Comparison of ENCODE assay signal across 22 cellular contexts in the genomic region with DNA sequence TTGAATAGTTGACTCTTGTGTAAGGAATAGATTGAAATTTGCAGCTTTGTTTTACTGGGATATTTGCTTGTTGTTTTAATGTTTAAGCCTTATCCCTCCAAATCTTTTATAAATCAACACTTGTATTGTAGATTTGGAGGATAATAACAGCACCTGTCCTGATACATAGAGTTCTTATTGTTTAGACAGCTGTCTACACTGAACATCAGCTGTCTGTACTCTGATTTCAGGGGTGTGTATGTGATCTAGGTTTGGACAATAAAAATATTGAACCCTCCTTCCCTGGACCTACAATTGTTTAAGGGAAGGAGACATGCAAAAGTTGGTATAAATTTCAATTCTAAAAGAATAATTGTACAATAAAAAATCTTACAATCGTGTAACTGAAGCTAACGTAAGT. TPM values are rescaled to one million over a fixed set of nuclear protein-coding genes. Genes with fewer than 3 reads are reported as not detected.
A peak's percentile ranks its signal among the peaks of the same experiment; 100 is the strongest.
DNase-seq lines count a peak whose midpoint lies in the region; ATAC-seq lines count a peak whose summit lies in the region.
"Had no signal": no experiment of that assay in that cellular context is flagged by ENCODE, and none has a peak within 500 bp of the region (broad histone marks: within the 10 kb centered on the region; RNA-seq: fewer than 3 reads in every experiment).

No MANE protein-coding gene starts in this region.

- H3K36me3 Mint-ChIP-seq in naive thymus-derived CD8-positive, alpha-beta T cell, result peaks cover 14 to 36% (median 20%) of the 10 kb centered on the region in 3 donors

- no peak overlapping the region for H3K4me3 Mint-ChIP-seq in naive thymus-derived CD8-positive, alpha-beta T cell
- H3K4me3 Mint-ChIP-seq: CD8-positive, alpha-beta T cell; HFFc6 had no signal

- POLR2A ChIA-PET in naive thymus-derived CD8-positive, alpha-beta T cell (lab: Charles Lee), result no interaction called here

- H3K27me3 Mint-ChIP-seq in naive thymus-derived CD8-positive, alpha-beta T cell, result no peaks in the 10 kb centered on the region

- H3K27ac ChIP-seq in caudate nucleus (ENCODE audit: low read depth, low read length), result no peak overlapping the region
- H3K27ac ChIP-seq: BLaER1, HL-60, KMS-11 had no signal

- no peak overlapping the region for H3K27ac Mint-ChIP-seq in naive thymus-derived CD8-positive, alpha-beta T cell
- H3K27ac Mint-ChIP-seq: CD8-positive, alpha-beta T cell; HFFc6 had no signal

- H3K9me3 Mint-ChIP-seq in naive thymus-derived CD8-positive, alpha-beta T cell, result peaks cover 0 to 3% (median 0%) of the 10 kb centered on the region in 9 donors
- H3K9me3 Mint-ChIP-seq: CD8-positive, alpha-beta T cell; HFFc6 had no signal

- ATAC-seq in naive thymus-derived CD8-positive, alpha-beta T cell, result no peak
- ATAC-seq in GM19324 (IDR thresholded peaks at IDR 0.05; ENCODE audit: low FRiP score, unreplicated experiment), result no peak
- ATAC-seq: CD8-positive, alpha-beta T cell had no signal

- peak; percentile 85 for DNase-seq in DMS53 (lab: John Stamatoyannopoulos, UW)
- peak; percentile 43 for DNase-seq in NCI-H1092 (lab: John Stamatoyannopoulos, UW)
- peak; percentile 39 for DNase-seq in NCI-H345 (lab: John Stamatoyannopoulos, UW)
- peak; percentile 55 to 60 for DNase-seq in SHP77 (lab: John Stamatoyannopoulos, UW)
- DNase-seq in COLO668 (lab: John Stamatoyannopoulos, UW; ENCODE audit: unreplicated experiment), result no peak
- no peak for DNase-seq in naive thymus-derived CD8-positive, alpha-beta T cell
- no peak for DNase-seq in caudate nucleus (lab: John Stamatoyannopoulos, UW)
- DNase-seq: CD8-positive, alpha-beta T cell; DMS79 treated with DMSO at 0.1 percent for 48 hours; H7; HFFc6; NCI-H1048; NCI-H187; NCI-H526; OCI-M1; SIG-M5; T-helper 1 cell; T1000 had no signal

- peaks cover 15 to 44% (median 33%) of the 10 kb centered on the region in 4 donors for H3K4me1 Mint-ChIP-seq in naive thymus-derived CD8-positive, alpha-beta T cell

RNA-seq across cellular contexts. Expression of gene DPH5, which starts 48.3 kb away (rescaled TPM):
- 10 to 100 TPM; 60.5 to 64.7 TPM for total RNA-seq in naive thymus-derived CD8-positive, alpha-beta T cell
- polyA plus RNA-seq in naive thymus-derived CD8-positive, alpha-beta T cell, result 10 to 100 TPM; 41.8 to 62.4 (median 59.9) TPM

Comparison
In these comparisons a context has a peak if more than half of its experiments do, and no peak if none do; other contexts are left out.
1. DNase-seq: peak in DMS53 (single experiment), NCI-H1092 (single experiment), NCI-H345 (single experiment) and SHP77 (2 of 2); none in COLO668 (single experiment), naive thymus-derived CD8-positive, alpha-beta T cell (0 of 10) and caudate nucleus (0 of 61).